In genomic region chr17:37541880-37542675, GRCh38 we compare ENCODE assay signal across 1 cellular context.
TF ChIP-seq lines count a peak whose summit lies in the region.

No MANE protein-coding gene starts in this region.

TF ChIP-seq in K562, 482 proteins besides CTCF, POLR2A, EP300 and RAD21 (continued from another document and continues in another):
- TF ChIP-seq ZNF318 (IDR thresholded peaks at IDR 0.05; ENCODE audit: borderline replicate concordance in 1 of 2, low read depth in 1 of 2) (no peak), BRCA1 (IDR thresholded peaks at IDR 0.05) (no peak), BRCA1 (CRISPR knock-in tag; IDR thresholded peaks at IDR 0.05) (no peak), ZNF197 (CRISPR knock-in tag; IDR thresholded peaks at IDR 0.05; ENCODE audit: low read depth) (no peak), ZKSCAN8 (CRISPR knock-in tag; IDR thresholded peaks at IDR 0.05) (no peak), TCFL5 (CRISPR knock-in tag; conservative IDR thresholded peaks at IDR 0.05) (no peak), ZNF583 (CRISPR knock-in tag; IDR thresholded peaks at IDR 0.05) (no peak), PHF8 (IDR thresholded peaks at IDR 0.05; ENCODE audit: borderline replicate concordance, low read length) (no peak), ZNF140 (CRISPR knock-in tag; IDR thresholded peaks at IDR 0.05) (no peak), RFX1 (IDR thresholded peaks at IDR 0.05) (no peak), SAFB2 (IDR thresholded peaks at IDR 0.05; ENCODE audit: borderline replicate concordance, low read depth, low read length, severe bottlenecking) (no peak), THAP7 (CRISPR knock-in tag; IDR thresholded peaks at IDR 0.05) (no peak), ETV5 (CRISPR knock-in tag; IDR thresholded peaks at IDR 0.05; ENCODE audit: low read depth) (no peak), JUND (IDR thresholded peaks at IDR 0.05; ENCODE audit: borderline replicate concordance, low read depth, low read length) (peak; percentile 42; the same call in 1 of the 2 replicates), JUND (tag; IDR thresholded peaks at IDR 0.05; ENCODE audit: borderline replicate concordance, low read depth, low read length) (no peak), FOSL1 (tag; conservative IDR thresholded peaks at IDR 0.05) (no peak), POLR2AphosphoS2 (IDR thresholded peaks at IDR 0.05; ENCODE audit: low read length) (no peak), HCFC1 (IDR thresholded peaks at IDR 0.05; ENCODE audit: low read depth, low read length) (no peak), NFYB (IDR thresholded peaks at IDR 0.05; ENCODE audit: extremely low read depth, insufficient read length) (no peak), CEBPG (CRISPR knock-in tag; IDR thresholded peaks at IDR 0.05) (0 out of 2 replicates have a peak, but pooled peaks have one; percentile 9), CEBPG (tag; conservative IDR thresholded peaks at IDR 0.05 in 1 of 2, IDR thresholded peaks at IDR 0.05 in 1 of 2) (peak; percentile 60 to 92; a peak in 3 of 4 replicates), LARP7 (IDR thresholded peaks at IDR 0.05) (no peak), ZEB2 (IDR thresholded peaks at IDR 0.05) (no peak), ZNF217 (CRISPR knock-in tag; IDR thresholded peaks at IDR 0.05) (no peak), MED1 (CRISPR knock-in tag; IDR thresholded peaks at IDR 0.05; ENCODE audit: borderline replicate concordance) (no peak), ZNF133 (CRISPR knock-in tag; IDR thresholded peaks at IDR 0.05) (no peak), SIX5 (IDR thresholded peaks at IDR 0.05; ENCODE audit: borderline replicate concordance in 1 of 2, insufficient read depth in 1 of 2, low read depth in 1 of 2, low read length in 2 of 2) (no peak), ZNF311 (CRISPR knock-in tag; IDR thresholded peaks at IDR 0.05) (no peak), HSF4 (CRISPR knock-in tag; IDR thresholded peaks at IDR 0.05; ENCODE audit: borderline replicate concordance) (no peak), ARID2 (IDR thresholded peaks at IDR 0.05) (no peak), SMARCC2 (IDR thresholded peaks at IDR 0.05; ENCODE audit: low read depth) (no peak), TRIM25 (IDR thresholded peaks at IDR 0.05; ENCODE audit: borderline replicate concordance) (no peak), GTF2E2 (tag; IDR thresholded peaks at IDR 0.05) (no peak), ZFP91 (CRISPR knock-in tag; IDR thresholded peaks at IDR 0.05) (no peak), ZNF780A (CRISPR knock-in tag; IDR thresholded peaks at IDR 0.05) (no peak), CREB1 (IDR thresholded peaks at IDR 0.05) (no peak), CREB1 (CRISPR knock-in tag; IDR thresholded peaks at IDR 0.05) (no peak), ATF3 (IDR thresholded peaks at IDR 0.05) (peak; percentile 83), ATF3 (CRISPR knock-in tag; conservative IDR thresholded peaks at IDR 0.05) (no peak)
- TF ChIP-seq, protein P1, sequence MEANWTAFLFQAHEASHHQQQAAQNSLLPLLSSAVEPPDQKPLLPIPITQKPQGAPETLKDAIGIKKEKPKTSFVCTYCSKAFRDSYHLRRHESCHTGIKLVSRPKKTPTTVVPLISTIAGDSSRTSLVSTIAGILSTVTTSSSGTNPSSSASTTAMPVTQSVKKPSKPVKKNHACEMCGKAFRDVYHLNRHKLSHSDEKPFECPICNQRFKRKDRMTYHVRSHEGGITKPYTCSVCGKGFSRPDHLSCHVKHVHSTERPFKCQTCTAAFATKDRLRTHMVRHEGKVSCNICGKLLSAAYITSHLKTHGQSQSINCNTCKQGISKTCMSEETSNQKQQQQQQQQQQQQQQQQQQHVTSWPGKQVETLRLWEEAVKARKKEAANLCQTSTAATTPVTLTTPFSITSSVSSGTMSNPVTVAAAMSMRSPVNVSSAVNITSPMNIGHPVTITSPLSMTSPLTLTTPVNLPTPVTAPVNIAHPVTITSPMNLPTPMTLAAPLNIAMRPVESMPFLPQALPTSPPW (CRISPR knock-in tag; IDR thresholded peaks at IDR 0.05) = no peak
- TF ChIP-seq, protein P2, sequence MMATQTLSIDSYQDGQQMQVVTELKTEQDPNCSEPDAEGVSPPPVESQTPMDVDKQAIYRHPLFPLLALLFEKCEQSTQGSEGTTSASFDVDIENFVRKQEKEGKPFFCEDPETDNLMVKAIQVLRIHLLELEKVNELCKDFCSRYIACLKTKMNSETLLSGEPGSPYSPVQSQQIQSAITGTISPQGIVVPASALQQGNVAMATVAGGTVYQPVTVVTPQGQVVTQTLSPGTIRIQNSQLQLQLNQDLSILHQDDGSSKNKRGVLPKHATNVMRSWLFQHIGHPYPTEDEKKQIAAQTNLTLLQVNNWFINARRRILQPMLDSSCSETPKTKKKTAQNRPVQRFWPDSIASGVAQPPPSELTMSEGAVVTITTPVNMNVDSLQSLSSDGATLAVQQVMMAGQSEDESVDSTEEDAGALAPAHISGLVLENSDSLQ (IDR thresholded peaks at IDR 0.05) = no peak
- TF ChIP-seq, protein P3, sequence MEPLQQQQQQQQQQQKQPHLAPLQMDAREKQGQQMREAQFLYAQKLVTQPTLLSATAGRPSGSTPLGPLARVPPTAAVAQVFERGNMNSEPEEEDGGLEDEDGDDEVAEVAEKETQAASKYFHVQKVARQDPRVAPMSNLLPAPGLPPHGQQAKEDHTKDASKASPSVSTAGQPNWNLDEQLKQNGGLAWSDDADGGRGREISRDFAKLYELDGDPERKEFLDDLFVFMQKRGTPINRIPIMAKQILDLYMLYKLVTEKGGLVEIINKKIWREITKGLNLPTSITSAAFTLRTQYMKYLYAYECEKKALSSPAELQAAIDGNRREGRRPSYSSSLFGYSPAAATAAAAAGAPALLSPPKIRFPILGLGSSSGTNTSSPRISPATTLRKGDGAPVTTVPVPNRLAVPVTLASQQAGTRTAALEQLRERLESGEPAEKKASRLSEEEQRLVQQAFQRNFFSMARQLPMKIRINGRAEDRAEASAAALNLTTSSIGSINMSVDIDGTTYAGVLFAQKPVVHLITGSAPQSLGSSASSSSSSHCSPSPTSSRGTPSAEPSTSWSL (CRISPR knock-in tag; IDR thresholded peaks at IDR 0.05; ENCODE audit: borderline replicate concordance) = no peak
- TF ChIP-seq, protein P4, sequence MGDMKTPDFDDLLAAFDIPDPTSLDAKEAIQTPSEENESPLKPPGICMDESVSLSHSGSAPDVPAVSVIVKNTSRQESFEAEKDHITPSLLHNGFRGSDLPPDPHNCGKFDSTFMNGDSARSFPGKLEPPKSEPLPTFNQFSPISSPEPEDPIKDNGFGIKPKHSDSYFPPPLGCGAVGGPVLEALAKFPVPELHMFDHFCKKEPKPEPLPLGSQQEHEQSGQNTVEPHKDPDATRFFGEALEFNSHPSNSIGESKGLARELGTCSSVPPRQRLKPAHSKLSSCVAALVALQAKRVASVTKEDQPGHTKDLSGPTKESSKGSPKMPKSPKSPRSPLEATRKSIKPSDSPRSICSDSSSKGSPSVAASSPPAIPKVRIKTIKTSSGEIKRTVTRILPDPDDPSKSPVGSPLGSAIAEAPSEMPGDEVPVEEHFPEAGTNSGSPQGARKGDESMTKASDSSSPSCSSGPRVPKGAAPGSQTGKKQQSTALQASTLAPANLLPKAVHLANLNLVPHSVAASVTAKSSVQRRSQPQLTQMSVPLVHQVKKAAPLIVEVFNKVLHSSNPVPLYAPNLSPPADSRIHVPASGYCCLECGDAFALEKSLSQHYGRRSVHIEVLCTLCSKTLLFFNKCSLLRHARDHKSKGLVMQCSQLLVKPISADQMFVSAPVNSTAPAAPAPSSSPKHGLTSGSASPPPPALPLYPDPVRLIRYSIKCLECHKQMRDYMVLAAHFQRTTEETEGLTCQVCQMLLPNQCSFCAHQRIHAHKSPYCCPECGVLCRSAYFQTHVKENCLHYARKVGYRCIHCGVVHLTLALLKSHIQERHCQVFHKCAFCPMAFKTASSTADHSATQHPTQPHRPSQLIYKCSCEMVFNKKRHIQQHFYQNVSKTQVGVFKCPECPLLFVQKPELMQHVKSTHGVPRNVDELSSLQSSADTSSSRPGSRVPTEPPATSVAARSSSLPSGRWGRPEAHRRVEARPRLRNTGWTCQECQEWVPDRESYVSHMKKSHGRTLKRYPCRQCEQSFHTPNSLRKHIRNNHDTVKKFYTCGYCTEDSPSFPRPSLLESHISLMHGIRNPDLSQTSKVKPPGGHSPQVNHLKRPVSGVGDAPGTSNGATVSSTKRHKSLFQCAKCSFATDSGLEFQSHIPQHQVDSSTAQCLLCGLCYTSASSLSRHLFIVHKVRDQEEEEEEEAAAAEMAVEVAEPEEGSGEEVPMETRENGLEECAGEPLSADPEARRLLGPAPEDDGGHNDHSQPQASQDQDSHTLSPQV (IDR thresholded peaks at IDR 0.05) = 0 out of 2 replicates have a peak, but pooled peaks have one; percentile 6
